Comparison of ENCODE assay signal across 13 cellular contexts in the genomic region with DNA sequence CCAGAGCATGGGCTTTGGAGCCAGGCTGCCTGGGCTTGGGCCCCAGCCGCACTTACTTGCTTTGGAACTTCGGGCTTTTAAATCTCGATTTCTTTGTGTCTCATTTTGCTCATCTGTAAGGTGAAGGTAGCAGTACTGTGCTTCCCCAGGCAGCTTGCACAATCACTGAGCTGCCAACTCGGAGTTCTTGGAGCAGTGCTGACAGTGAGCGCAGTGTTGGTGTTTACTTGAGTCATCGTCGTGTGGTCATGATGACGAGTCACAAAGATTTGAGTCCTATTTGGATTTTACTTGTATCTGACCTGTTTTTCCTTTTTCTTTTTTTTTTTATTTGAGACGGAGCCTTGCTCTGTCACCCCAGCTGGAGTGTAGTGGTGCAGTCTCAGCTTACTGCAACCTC. TPM values are rescaled to one million over a fixed set of nuclear protein-coding genes. Genes with fewer than 3 reads are reported as not detected.
DNase-seq lines count a peak whose midpoint lies in the region; ATAC-seq and TF ChIP-seq lines count a peak whose summit lies in the region.
"Had no signal": no experiment of that assay in that cellular context is flagged by ENCODE, and none has a peak within 500 bp of the region (broad histone marks: within the 10 kb centered on the region; RNA-seq: fewer than 3 reads in every experiment).

No MANE protein-coding gene starts in this region.

- no peak overlapping the region for H3K4me3 Mint-ChIP-seq in CD4-positive, alpha-beta T cell

- ATAC-seq in CD4-positive, alpha-beta T cell (ENCODE audit: poor library complexity) = no peak
- ATAC-seq in GM18520 (IDR thresholded peaks at IDR 0.05; ENCODE audit: unreplicated experiment) (no peak), Right ventricle myocardium inferior (no peak)

- H3K9me3 ChIP-seq in vagina = no peaks in the 10 kb centered on the region
- H3K9me3 ChIP-seq in CD4-positive, alpha-beta T cell (ENCODE audit: control insufficient read depth, low read length) = no peaks in the 10 kb centered on the region
- H3K9me3 ChIP-seq: left ventricle myocardium inferior, neutrophil had no signal

- TF ChIP-seq CTCF in cardiac fibroblast (IDR thresholded peaks at IDR 0.05; ENCODE audit: low read depth, low read length) = no peak
- TF ChIP-seq CTCF in vagina (IDR thresholded peaks at IDR 0.05) = no peak
- TF ChIP-seq CTCF in CD4-positive, alpha-beta T cell (IDR thresholded peaks at IDR 0.05) = no peak

- H3K36me3 Mint-ChIP-seq in CD4-positive, alpha-beta T cell (ENCODE audit: low read depth) = peaks cover 96% of the 10 kb centered on the region

- no peak overlapping the region for H3K4me3 ChIP-seq in cardiac fibroblast (replicated peaks in 1 of 2; ENCODE audit: low read depth in 2 of 2, low read length in 2 of 2)
- no peak overlapping the region for H3K4me3 ChIP-seq in vagina
- H3K4me3 ChIP-seq: left ventricle myocardium inferior had no signal

- TF ChIP-seq POLR2A in vagina (IDR thresholded peaks at IDR 0.05) = no peak

- H3K27me3 Mint-ChIP-seq in CD4-positive, alpha-beta T cell = no peaks in the 10 kb centered on the region

- intact Hi-C loops in vagina (cut with DNase I) = no loop called here
- intact Hi-C loops in CD4-positive, alpha-beta T cell (cut with DNase I, micrococcal nuclease) = no loop called here
- intact Hi-C loops in Right ventricle myocardium inferior (cut with DNase I) = no loop called here

- no peaks in the 10 kb centered on the region for H3K9me3 Mint-ChIP-seq in CD4-positive, alpha-beta T cell

- no peaks in the 10 kb centered on the region for H3K27me3 ChIP-seq in vagina
- no peaks in the 10 kb centered on the region for H3K27me3 ChIP-seq in CD4-positive, alpha-beta T cell (ENCODE audit: control insufficient read depth, insufficient read depth, low read length)
- H3K27me3 ChIP-seq: neutrophil had no signal

- peaks cover 4 to 81% of the 10 kb centered on the region in 2 donors for H3K36me3 ChIP-seq in vagina

- no peaks in the 10 kb centered on the region for H3K4me1 ChIP-seq in vagina

- no peak overlapping the region for H3K27ac ChIP-seq in vagina
- H3K27ac ChIP-seq in CD4-positive, alpha-beta T cell (ENCODE audit: low read depth, low read length) = no peak overlapping the region
- H3K27ac ChIP-seq: left ventricle myocardium inferior, neutrophil had no signal

- POLR2A ChIA-PET in CD4-positive, alpha-beta T cell (lab: Charles Lee) = no interaction called here

- DNase-seq in EL (peak; percentile 90), M059J (ENCODE audit: low read depth) (peak; percentile 95), cardiac fibroblast (ENCODE audit: low read depth in 2 of 2) (peak; percentile 81 to 95), non-pigmented ciliary epithelial cell (ENCODE audit: low read depth) (peak; percentile 85), vagina (ENCODE audit: extremely low spot score in 2 of 2) (no peak), Right ventricle myocardium inferior (ENCODE audit: missing footprints) (no peak)
- no peak for DNase-seq in CD4-positive, alpha-beta T cell
- DNase-seq: left ventricle myocardium inferior; NCI-H1105; stimulated activated CD4-positive, alpha-beta T cell treated with anti-CD3 and anti-CD28 coated beads, Interleukin-15, amount 100 ng/mL, for 24 hours; stimulated activated CD8-positive, alpha-beta memory T cell treated with anti-CD3 and anti-CD28 coated beads, Interleukin-4, amount 100 ng/mL, for 48 hours had no signal

- no peaks in the 10 kb centered on the region for H3K4me1 Mint-ChIP-seq in CD4-positive, alpha-beta T cell (ENCODE audit: low read depth)

- no peak overlapping the region for H3K27ac Mint-ChIP-seq in CD4-positive, alpha-beta T cell

- CTCF ChIA-PET in CD4-positive, alpha-beta T cell (lab: Charles Lee) = interaction anchor here (1.1 kb wide), 1 partner anchor 11 kb away, joined by 3 read pairs; no protein-coding TSS in a partner anchor

RNA-seq across cellular contexts. Expression of a gene that starts 31.3 kb away (rescaled TPM):
- total RNA-seq in M059J (2014; rRNA removed; shearing (Covaris generic)) = 21.2 and 33.8 TPM in 2 replicates
- total RNA-seq in vagina (17.7 TPM), Right ventricle myocardium inferior (29.2 TPM)
- total RNA-seq in CD4-positive, alpha-beta T cell = 10 to 100 TPM; 11.3 TPM

Comparison
In these comparisons a context has a peak if more than half of its experiments do, and no peak if none do; other contexts are left out.
1. DNase-seq: peak in EL (single experiment), M059J (single experiment), cardiac fibroblast (2 of 2) and non-pigmented ciliary epithelial cell (single experiment); none in vagina (0 of 2), CD4-positive, alpha-beta T cell (0 of 10) and Right ventricle myocardium inferior (single experiment).